In genomic region chr12:7008864-7009263, GRCh38 we compare ENCODE assay signal across 23 cellular contexts.
"Had no signal": no experiment of that assay in that cellular context is flagged by ENCODE, and none has a peak within 500 bp of the region (broad histone marks: within the 10 kb centered on the region; RNA-seq: fewer than 3 reads in every experiment).

No MANE protein-coding gene starts in this region.

- H3K9me3 ChIP-seq: MG63, Peyer's patch, SJCRH30, SK-N-SH had no signal

- H3K27ac ChIP-seq: brain microvascular endothelial cell, Peyer's patch, RWPE1, SJCRH30, VCaP had no signal

- H3K36me3 ChIP-seq: brain microvascular endothelial cell had no signal

- H3K4me1 ChIP-seq: SJCRH30 had no signal

- H3K4me3 ChIP-seq: MG63, Peyer's patch, SJCRH30 had no signal

- H3K27me3 ChIP-seq: brain microvascular endothelial cell, MG63, Peyer's patch, SJCRH30 had no signal

- DNase-seq: activated CD4-positive, alpha-beta memory T cell treated with anti-CD3 and anti-CD28 coated beads, Interleukin-2, amount 10 ng/mL, durations not matched to agents 7 days and 5 days; activated CD4-positive, alpha-beta T cell treated with anti-CD3 and anti-CD28 coated beads, Interleukin-2, amount 50 U/mL, for 1 hour; activated CD4-positive, CD25-positive, alpha-beta regulatory T cell; activated gamma-delta T cell; activated naive CD4-positive, alpha-beta T cell treated with anti-CD3 and anti-CD28 coated beads for 36 hours; activated T-cell treated with anti-CD3 and anti-CD28 coated beads for 4 hours; activated T-cell treated with anti-CD3 and anti-CD28 coated beads, Interleukin-2, amount 50 U/mL, for 48 hours; brain microvascular endothelial cell; MG63; NCI-H1105; NCI-H1436; NCI-H1694 treated with DMSO at 0.1 percent for 48 hours; NCI-H2029 treated with DMSO at 0.1 percent for 48 hours; NCI-H446; NCI-H524; Peyer's patch; Right ventricle myocardium superior; SJCRH30; SK-N-SH; T-helper 1 cell had no signal

- H3K9ac ChIP-seq: SK-N-SH had no signal

- H3K4me2 ChIP-seq: SK-N-SH had no signal

- ATAC-seq: activated T-helper 17 cell treated with anti-CD3 and anti-CD28 coated beads, Interleukin-2, amount 50 U/mL, for 72 hours had no signal
